Comparison of ENCODE assay signal across 19 cellular contexts in genomic region chr5:51829691-51830090, GRCh38.
DNase-seq lines count a peak whose midpoint lies in the region; FAIRE-seq and TF ChIP-seq lines count a peak whose summit lies in the region.
"Had no signal": no experiment of that assay in that cellular context is flagged by ENCODE, and none has a peak within 500 bp of the region (broad histone marks: within the 10 kb centered on the region; RNA-seq: fewer than 3 reads in every experiment).

No MANE protein-coding gene starts in this region.

- H3K27me3 ChIP-seq in bronchial epithelial cell (ENCODE audit: control insufficient read depth, insufficient read depth, low read length): no peaks in the 10 kb centered on the region
- H3K27me3 ChIP-seq in osteoblast (ENCODE audit: insufficient read depth, low read length): no peaks in the 10 kb centered on the region
- H3K27me3 ChIP-seq in MM.1S (replicated peaks; ENCODE audit: insufficient read depth, low read length): no peaks in the 10 kb centered on the region
- H3K27me3 ChIP-seq: neutrophil, tibial nerve had no signal

- in situ Hi-C loops in KBM-7 (cut with MboI; ENCODE audit: low pct_unique_long_range_greater_than_20kb, low sequenced_read_pairs): no loop called here

- H3K36me3 ChIP-seq in bronchial epithelial cell (ENCODE audit: control insufficient read depth, insufficient read depth, low read length) (no peaks in the 10 kb centered on the region), osteoblast (ENCODE audit: insufficient read depth, low read length) (no peaks in the 10 kb centered on the region), MM.1S (replicated peaks; ENCODE audit: insufficient read depth, low read length) (no peaks in the 10 kb centered on the region)
- H3K36me3 ChIP-seq: neutrophil, tibial nerve had no signal

- H3K4me3 ChIP-seq in bronchial epithelial cell (ENCODE audit: low read depth, low read length) (no peak overlapping the region), osteoblast (ENCODE audit: insufficient read depth, low read length) (no peak overlapping the region), MM.1S (ENCODE audit: low read length) (no peak overlapping the region)
- H3K4me3 ChIP-seq: psoas muscle, tibial nerve had no signal

- H3K4me2 ChIP-seq in osteoblast (ENCODE audit: insufficient read depth, low read length) (no peak overlapping the region), MM.1S (ENCODE audit: low read depth, low read length) (no peak overlapping the region)

- no peak overlapping the region for H3K9ac ChIP-seq in MM.1S (ENCODE audit: low read length)

- H3K27ac ChIP-seq in osteoblast (ENCODE audit: low read depth, low read length) (no peak overlapping the region), MM.1S (ENCODE audit: low read length) (no peak overlapping the region)
- H3K27ac ChIP-seq: 22Rv1, neutrophil, psoas muscle, tibial nerve had no signal

- TF ChIP-seq CTCF in bronchial epithelial cell (IDR thresholded peaks at IDR 0.05; ENCODE audit: insufficient read depth, low read length, severe bottlenecking) (no peak), osteoblast (IDR thresholded peaks at IDR 0.05; ENCODE audit: extremely low read depth, low read depth, low read length) (no peak), MM.1S (IDR thresholded peaks at IDR 0.05; ENCODE audit: low read length) (no peak)

- H3K4me1 ChIP-seq in osteoblast (ENCODE audit: insufficient read depth, low read length): no peaks in the 10 kb centered on the region
- H3K4me1 ChIP-seq in MM.1S (ENCODE audit: low read length): no peaks in the 10 kb centered on the region
- H3K4me1 ChIP-seq: psoas muscle had no signal

- H3K79me2 ChIP-seq in osteoblast (ENCODE audit: insufficient read depth, low read length): no peaks in the 10 kb centered on the region
- no peaks in the 10 kb centered on the region for H3K79me2 ChIP-seq in MM.1S (ENCODE audit: low read length)

- no peak for FAIRE-seq in bronchial epithelial cell (lab: Jason Lieb, UNC)
- FAIRE-seq: endometrium had no signal

- H3K9me2 ChIP-seq in MM.1S (replicated peaks; ENCODE audit: insufficient read depth, low read length): no peaks in the 10 kb centered on the region

- H3K9me3 ChIP-seq in osteoblast (ENCODE audit: low read depth, low read length) (no peaks in the 10 kb centered on the region), MM.1S (replicated peaks; ENCODE audit: insufficient read depth, low read length) (no peaks in the 10 kb centered on the region)
- H3K9me3 ChIP-seq: neutrophil, psoas muscle, tibial nerve had no signal

- DNase-seq in DMS79 treated with DMSO at 0.1 percent for 48 hours (lab: John Stamatoyannopoulos, UW) (peak; percentile 46), DMS79 (lab: John Stamatoyannopoulos, UW) (no peak), NCI-H226 (peak; percentile 43), bronchial epithelial cell (ENCODE audit: low read depth) (peak; percentile 59), osteoblast (ENCODE audit: insufficient read length, low spot score, missing footprints) (peak; percentile 32), MM.1S (no peak), iPS-NIHi11 (ENCODE audit: low spot score) (no peak), KBM-7 (no peak)
- DNase-seq: activated CD4-positive, alpha-beta T cell treated with anti-CD3 and anti-CD28 coated beads, Interleukin-2, amount 10 ng/mL, durations not matched to agents 24 days and 14 days; CD4-positive, alpha-beta T cell; GDM1; head of caudate nucleus; MV-4-11; NCI-H1694; psoas muscle had no signal

- H2AFZ ChIP-seq in osteoblast (ENCODE audit: low read length) (no peak overlapping the region), MM.1S (ENCODE audit: low read length) (no peak overlapping the region)

- no peaks in the 10 kb centered on the region for H3F3A ChIP-seq in MM.1S (ENCODE audit: insufficient read depth, low read length)

- H4K20me1 ChIP-seq in osteoblast (ENCODE audit: insufficient read depth, low read length): no peaks in the 10 kb centered on the region
- no peaks in the 10 kb centered on the region for H4K20me1 ChIP-seq in MM.1S (ENCODE audit: insufficient read depth, low read length)

Comparison
In these comparisons a context has a peak if more than half of its experiments do, and no peak if none do; other contexts are left out.
1. DNase-seq: peak in DMS79 treated with DMSO at 0.1 percent for 48 hours (single experiment), NCI-H226 (single experiment), bronchial epithelial cell (single experiment) and osteoblast (single experiment); none in DMS79 (single experiment), MM.1S (single experiment), iPS-NIHi11 (single experiment) and KBM-7 (single experiment).